1 cellular context compared by ENCODE assay signal in genomic region chr16:70527315-70527996, GRCh38.
TF ChIP-seq lines count a peak whose summit lies in the region.

No MANE protein-coding gene starts in this region.

TF ChIP-seq in IMR-90, 13 proteins besides CTCF, POLR2A, EP300 and RAD21 (continued from another document):
- TF ChIP-seq RCOR1 (IDR thresholded peaks at IDR 0.05; ENCODE audit: insufficient replicate concordance, low read length), result no peak
- TF ChIP-seq CHD1 (IDR thresholded peaks at IDR 0.05; ENCODE audit: low read depth, low read length), result no peak
- TF ChIP-seq ELK1 (IDR thresholded peaks at IDR 0.05; ENCODE audit: borderline replicate concordance, low read depth, low read length), result no peak
- no peak for TF ChIP-seq FOS (IDR thresholded peaks at IDR 0.05; ENCODE audit: low read depth, low read length)
- TF ChIP-seq USF2 (IDR thresholded peaks at IDR 0.05; ENCODE audit: low read depth, low read length), result no peak
